8 cellular contexts compared by ENCODE assay signal in genomic region chr7:150378853-150379589, GRCh38. TPM values are rescaled to one million over a fixed set of nuclear protein-coding genes. Genes with fewer than 3 reads are reported as not detected.
A peak's percentile ranks its signal among the peaks of the same experiment; 100 is the strongest.
DNase-seq lines count a peak whose midpoint lies in the region; TF ChIP-seq lines count a peak whose summit lies in the region.

TSS of gene ZNF775 (plus strand) at chr7:150379330. CDS start at chr7:150388471, 9,141 bp downstream.

- H3K4me2 ChIP-seq in MM.1S (ENCODE audit: low read depth, low read length) (peak within 1 kb of the TSS; percentile 86), neural cell (ENCODE audit: low read length) (peak within 1 kb of the TSS; percentile 99)

- H3K4me1 ChIP-seq in HAP-1: peaks cover 25% of the 10 kb centered on the region
- H3K4me1 ChIP-seq in MM.1S (ENCODE audit: low read length): peaks cover 82% of the 10 kb centered on the region

- H3K27me3 Mint-ChIP-seq in stimulated activated naive CD8-positive, alpha-beta T cell treated with anti-CD3 and anti-CD28 coated beads, Interleukin-15, Interleukin-2, amounts not matched to agents 100 ng/mL and 50 ng/mL, for 24 hours: no peaks in the 10 kb centered on the region

- H3K27me3 ChIP-seq in HAP-1 (ENCODE audit: low read depth) (no peaks in the 10 kb centered on the region), MM.1S (replicated peaks; ENCODE audit: insufficient read depth, low read length) (no peaks in the 10 kb centered on the region), neural cell (ENCODE audit: insufficient read depth, low read depth, low read length) (no peaks in the 10 kb centered on the region)

- H3K4me3 ChIP-seq in HAP-1 (peak within 1 kb of the TSS; percentile 61), MM.1S (ENCODE audit: low read length) (peak within 1 kb of the TSS; percentile 87), fibroblast of villous mesenchyme (ENCODE audit: low read depth, low read length) (peak within 1 kb of the TSS; percentile 88), neural cell (ENCODE audit: low read length) (peak within 1 kb of the TSS; percentile 96)

- DNase-seq in G401 (ENCODE audit: low spot score): peak; percentile 96
- peak; percentile 94 to 95 for DNase-seq in HAP-1 (ENCODE audit: low spot score in 2 of 2)
- peak; percentile 99 for DNase-seq in MM.1S
- peak; percentile 88 to 95 for DNase-seq in SHP77 (lab: John Stamatoyannopoulos, UW)
- DNase-seq in activated gamma-delta T cell (lab: John Stamatoyannopoulos, UW): peak; percentile 95
- peak; percentile 93 for DNase-seq in fibroblast of villous mesenchyme (ENCODE audit: low read depth)

- no peak for TF ChIP-seq EP300 in neural cell (conservative IDR thresholded peaks at IDR 0.05; ENCODE audit: poor library complexity, severe bottlenecking)

- H3K9me3 Mint-ChIP-seq in stimulated activated naive CD8-positive, alpha-beta T cell treated with anti-CD3 and anti-CD28 coated beads, Interleukin-15, Interleukin-2, amounts not matched to agents 100 ng/mL and 50 ng/mL, for 24 hours: no peaks in the 10 kb centered on the region

- H3K36me3 ChIP-seq in HAP-1 (replicated peaks): peaks cover 5% of the 10 kb centered on the region
- no peaks in the 10 kb centered on the region for H3K36me3 ChIP-seq in MM.1S (replicated peaks; ENCODE audit: insufficient read depth, low read length)
- H3K36me3 ChIP-seq in neural cell (ENCODE audit: insufficient read depth, low read length): no peaks in the 10 kb centered on the region

- H3K9me2 ChIP-seq in MM.1S (replicated peaks; ENCODE audit: insufficient read depth, low read length) (no peaks in the 10 kb centered on the region), neural cell (ENCODE audit: insufficient read depth, low read length) (no peaks in the 10 kb centered on the region)

- peak within 1 kb of the TSS; percentile 89 for H3K27ac ChIP-seq in MM.1S (ENCODE audit: low read length)
- H3K27ac ChIP-seq in neural cell (ENCODE audit: low read length): peak within 1 kb of the TSS; percentile 90

- peak within 1 kb of the TSS; percentile 89 for H3K4me3 Mint-ChIP-seq in stimulated activated naive CD8-positive, alpha-beta T cell treated with anti-CD3 and anti-CD28 coated beads, Interleukin-15, Interleukin-2, amounts not matched to agents 100 ng/mL and 50 ng/mL, for 24 hours

- H3K79me2 ChIP-seq in MM.1S (ENCODE audit: low read length): peaks cover 61% of the 10 kb centered on the region
- peaks cover 50% of the 10 kb centered on the region for H3K79me2 ChIP-seq in neural cell (replicated peaks; ENCODE audit: insufficient read depth, low read length)

- TF ChIP-seq CTCF in MM.1S (IDR thresholded peaks at IDR 0.05; ENCODE audit: low read length) (no peak), fibroblast of villous mesenchyme (IDR thresholded peaks at IDR 0.05; ENCODE audit: insufficient read depth, low read depth, low read length) (no peak), neural cell (IDR thresholded peaks at IDR 0.05; ENCODE audit: poor library complexity, severe bottlenecking) (peak; percentile 40)

- H3K9ac ChIP-seq in MM.1S (ENCODE audit: low read length) (peak within 1 kb of the TSS; percentile 94), neural cell (ENCODE audit: low read length) (peak within 1 kb of the TSS; percentile 94)

- in situ Hi-C loops in G401 (cut with HindIII; ENCODE audit: low sequenced_read_pairs) (no loop called here), HAP-1 (cut with MboI; ENCODE audit: low sequenced_read_pairs) (no loop called here)

- H4K20me1 ChIP-seq in MM.1S (ENCODE audit: insufficient read depth, low read length): no peaks in the 10 kb centered on the region
- no peaks in the 10 kb centered on the region for H4K20me1 ChIP-seq in neural cell (ENCODE audit: insufficient read depth)

- H3K9me3 ChIP-seq in HAP-1: no peaks in the 10 kb centered on the region
- H3K9me3 ChIP-seq in MM.1S (replicated peaks; ENCODE audit: insufficient read depth, low read length): no peaks in the 10 kb centered on the region
- no peaks in the 10 kb centered on the region for H3K9me3 ChIP-seq in neural cell (ENCODE audit: low read length)

- H3K36me3 Mint-ChIP-seq in stimulated activated naive CD8-positive, alpha-beta T cell treated with anti-CD3 and anti-CD28 coated beads, Interleukin-15, Interleukin-2, amounts not matched to agents 100 ng/mL and 50 ng/mL, for 24 hours (ENCODE audit: low read depth): peaks cover 10% of the 10 kb centered on the region

- H3K27ac Mint-ChIP-seq in stimulated activated naive CD8-positive, alpha-beta T cell treated with anti-CD3 and anti-CD28 coated beads, Interleukin-15, Interleukin-2, amounts not matched to agents 100 ng/mL and 50 ng/mL, for 24 hours: peak within 1 kb of the TSS; percentile 79

- no peak for TF ChIP-seq RAD21 in neural cell (conservative IDR thresholded peaks at IDR 0.05)

- peak within 1 kb of the TSS; percentile 57 for H2AFZ ChIP-seq in MM.1S (ENCODE audit: low read length)
- H2AFZ ChIP-seq in neural cell (ENCODE audit: low read depth, low read length): peak within 1 kb of the TSS; percentile 69

- H3K4me1 Mint-ChIP-seq in stimulated activated naive CD8-positive, alpha-beta T cell treated with anti-CD3 and anti-CD28 coated beads, Interleukin-15, Interleukin-2, amounts not matched to agents 100 ng/mL and 50 ng/mL, for 24 hours (ENCODE audit: low read depth): peaks cover 56% of the 10 kb centered on the region

- peaks cover 85% of the 10 kb centered on the region for H3F3A ChIP-seq in MM.1S (ENCODE audit: insufficient read depth, low read length)
- H3F3A ChIP-seq in neural cell (ENCODE audit: insufficient read depth, low read length, poor library complexity, severe bottlenecking): peaks cover 4% of the 10 kb centered on the region

TF ChIP-seq in neural cell, 6 proteins besides CTCF, POLR2A, EP300 and RAD21:
- TF ChIP-seq EZH2 (IDR thresholded peaks at IDR 0.05; ENCODE audit: borderline replicate concordance, insufficient read depth, low read length, poor library complexity, severe bottlenecking): no peak
- peak; percentile 51 for TF ChIP-seq MXI1 (conservative IDR thresholded peaks at IDR 0.05; ENCODE audit: poor library complexity, severe bottlenecking)
- TF ChIP-seq SMC3 (conservative IDR thresholded peaks at IDR 0.05; ENCODE audit: poor library complexity): peak; percentile 18
- peak; percentile 94 for TF ChIP-seq POLR2AphosphoS5 (IDR thresholded peaks at IDR 0.05)
- peak; percentile 70 for TF ChIP-seq REST (IDR thresholded peaks at IDR 0.05; ENCODE audit: borderline replicate concordance)

RNA-seq across cellular contexts. Expression of gene ZNF775, which starts in this region (rescaled TPM):
- total RNA-seq in G401 (2014; rRNA removed; shearing (Covaris generic)): 21.0 and 23.4 TPM in 2 replicates
- total RNA-seq in fibroblast of villous mesenchyme: 3.0 and 5.2 TPM in 2 replicates
- polyA plus RNA-seq in neural cell: 16.8 and 24.9 TPM in 2 replicates
- polyA minus RNA-seq in neural cell: 22.9 and 28.5 TPM in 2 replicates

Comparison
In these comparisons a context has a peak if more than half of its experiments do, and no peak if none do; other contexts are left out.
1. Peak in every context shown above with its lines: DNase-seq, H3K4me3 ChIP-seq and H3K27ac ChIP-seq.